Comparison of ENCODE assay signal across 7 cellular contexts in the genomic region with DNA sequence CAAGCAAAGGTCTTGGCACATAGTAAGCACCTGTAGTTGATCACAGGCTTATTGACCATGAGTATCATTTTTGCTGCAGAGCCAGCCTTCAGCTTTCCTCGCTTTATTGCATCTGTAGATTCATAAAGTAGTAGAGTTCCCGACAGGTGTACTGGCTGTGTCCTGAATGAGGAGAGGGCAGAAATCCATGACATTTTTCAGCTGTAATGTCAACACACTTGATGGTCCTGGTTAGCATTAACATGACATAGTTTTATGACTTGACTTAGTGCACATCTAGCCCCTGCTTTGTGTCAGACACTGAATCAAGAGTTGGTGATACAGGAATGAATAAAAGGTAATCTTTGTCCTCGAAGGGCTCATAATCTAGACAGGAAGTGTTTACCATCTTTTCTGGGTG.
"Had no signal": no experiment of that assay in that cellular context is flagged by ENCODE, and none has a peak within 500 bp of the region (broad histone marks: within the 10 kb centered on the region; RNA-seq: fewer than 3 reads in every experiment).

No MANE protein-coding gene starts in this region.

- ATAC-seq: GM23338, HepG2 had no signal

- H3K4me3 ChIP-seq: GM23338 had no signal

- H3K27me3 Mint-ChIP-seq: IgD-negative memory B cell had no signal

- H3K4me3 Mint-ChIP-seq: GM23338, H9, IgD-negative memory B cell had no signal

- DNase-seq: H9, HCEC 1CT had no signal

- H3K27ac Mint-ChIP-seq: GM23338 had no signal

- H3K4me1 Mint-ChIP-seq: GM23338, H9 had no signal

- FAIRE-seq: H1, H54, HepG2 had no signal
